ENCODE assay signal across 8 cellular contexts in genomic region chr17:17236295-17237025, GRCh38. TPM values are rescaled to one million over a fixed set of nuclear protein-coding genes. Genes with fewer than 3 reads are reported as not detected.
DNase-seq lines count a peak whose midpoint lies in the region; ATAC-seq, FAIRE-seq and TF ChIP-seq lines count a peak whose summit lies in the region.

No MANE protein-coding gene starts in this region.

- FAIRE-seq in astrocyte (lab: Jason Lieb, UNC), result no peak
- no peak for FAIRE-seq in H54 (lab: Jason Lieb, UNC)

- DNase-seq in CD8-positive, alpha-beta T cell, result peak in 1 of 7 experiments; percentile 1
- DNase-seq in NB4 (ENCODE audit: low read depth) (peak; percentile 33), astrocyte (ENCODE audit: low read depth) (peak; percentile 30), NCI-H2196 (lab: John Stamatoyannopoulos, UW; ENCODE audit: unreplicated experiment) (no peak), H54 (ENCODE audit: insufficient read length, low spot score) (no peak)

- no peak for TF ChIP-seq CTCF in CD8-positive, alpha-beta T cell (IDR thresholded peaks at IDR 0.05)
- TF ChIP-seq CTCF in NB4 (IDR thresholded peaks at IDR 0.05; ENCODE audit: low read depth, low read length), result no peak
- TF ChIP-seq CTCF in astrocyte (IDR thresholded peaks at IDR 0.05; ENCODE audit: insufficient read depth, low read depth, low read length), result no peak

- H3K4me3 ChIP-seq in CD8-positive, alpha-beta T cell (ENCODE audit: low read depth, low read length), result peak overlapping the region; percentile 94
- H3K4me3 ChIP-seq in NB4 (ENCODE audit: low read depth, low read length), result peak overlapping the region; percentile 91
- H3K4me3 ChIP-seq in astrocyte (ENCODE audit: insufficient read depth, low read depth, low read length), result peak overlapping the region; percentile 81
- peak overlapping the region; percentile 97 for H3K4me3 ChIP-seq in iPS-18a (ENCODE audit: low read length)
- H3K4me3 ChIP-seq in skin epidermis, result peak overlapping the region; percentile 87 to 100 (median 94)

- H3K4me1 ChIP-seq in CD8-positive, alpha-beta T cell (ENCODE audit: insufficient read depth, low read length), result peaks cover 23% of the 10 kb centered on the region
- H3K4me1 ChIP-seq in astrocyte (ENCODE audit: insufficient read depth, low read length), result peaks cover 19% of the 10 kb centered on the region
- H3K4me1 ChIP-seq in iPS-18a (ENCODE audit: control insufficient read depth, low read depth, low read length), result peaks cover 9% of the 10 kb centered on the region

- H3K79me2 ChIP-seq in astrocyte (ENCODE audit: insufficient read depth, low read length), result peaks cover 48% of the 10 kb centered on the region

- H3K9me3 ChIP-seq in CD8-positive, alpha-beta T cell (ENCODE audit: low read length), result no peaks in the 10 kb centered on the region
- H3K9me3 ChIP-seq in astrocyte (ENCODE audit: insufficient read depth, low read depth, low read length) (no peaks in the 10 kb centered on the region), iPS-18a (ENCODE audit: control insufficient read depth, low read depth, low read length) (no peaks in the 10 kb centered on the region)

- H3K4me1 Mint-ChIP-seq in CD8-positive, alpha-beta T cell (ENCODE audit: low read depth), result peaks cover 29% of the 10 kb centered on the region
- H3K4me1 Mint-ChIP-seq in astrocyte (ENCODE audit: low read depth, unreplicated experiment), result peaks cover 11% of the 10 kb centered on the region

- H3K27ac ChIP-seq in CD8-positive, alpha-beta T cell (ENCODE audit: low read depth, low read length), result peak overlapping the region; percentile 98
- peak overlapping the region; percentile 100 for H3K27ac ChIP-seq in astrocyte (ENCODE audit: low read depth, low read length)
- peak overlapping the region; percentile 100 for H3K27ac ChIP-seq in iPS-18a (ENCODE audit: low read length)
- peak overlapping the region; percentile 88 to 100 (median 99) for H3K27ac ChIP-seq in skin epidermis

- peak overlapping the region; percentile 99 for H3K27ac Mint-ChIP-seq in CD8-positive, alpha-beta T cell
- H3K27ac Mint-ChIP-seq in astrocyte (ENCODE audit: unreplicated experiment), result peak overlapping the region; percentile 99

- peaks cover 3% of the 10 kb centered on the region for H3K36me3 ChIP-seq in CD8-positive, alpha-beta T cell (ENCODE audit: insufficient read depth, low read length)
- H3K36me3 ChIP-seq in astrocyte (ENCODE audit: insufficient read depth, low read length) (peaks cover under 1% of the 10 kb centered on the region), iPS-18a (ENCODE audit: control insufficient read depth, low read depth, low read length) (peaks cover 12% of the 10 kb centered on the region)

- POLR2A ChIA-PET in CD8-positive, alpha-beta T cell (lab: Charles Lee), result interaction anchor here (0.6 to 2.3 kb wide), 10 partner anchors 12 to 110 kb away, joined by 3 to 8 read pairs (median 4); partner anchors contain the start of gene PLD6

- CTCF ChIA-PET in CD8-positive, alpha-beta T cell (lab: Charles Lee), result interaction anchor here (1.1 to 1.5 kb wide), 2 partner anchors 54 to 95 kb away, joined by 4 to 5 read pairs; no protein-coding TSS in a partner anchor

- no peaks in the 10 kb centered on the region for H3K27me3 Mint-ChIP-seq in CD8-positive, alpha-beta T cell (ENCODE audit: low read depth)
- no peaks in the 10 kb centered on the region for H3K27me3 Mint-ChIP-seq in astrocyte (ENCODE audit: low read depth, unreplicated experiment)

- peak overlapping the region; percentile 95 for H3K4me3 Mint-ChIP-seq in CD8-positive, alpha-beta T cell
- H3K4me3 Mint-ChIP-seq in astrocyte (ENCODE audit: unreplicated experiment), result peak overlapping the region; percentile 99

- TF ChIP-seq POLR2A in NB4 (IDR thresholded peaks at IDR 0.05; ENCODE audit: extremely low read depth, insufficient read length), result no peak
- TF ChIP-seq POLR2A in H54 (IDR thresholded peaks at IDR 0.05; ENCODE audit: low read depth, low read length), result no peak

- H3K36me3 Mint-ChIP-seq in CD8-positive, alpha-beta T cell, result peaks cover 21% of the 10 kb centered on the region
- H3K36me3 Mint-ChIP-seq in astrocyte (ENCODE audit: low read depth, unreplicated experiment), result peaks cover 4% of the 10 kb centered on the region

- H2AFZ ChIP-seq in astrocyte (ENCODE audit: low read depth, low read length), result peak overlapping the region; percentile 100

- peaks cover 44% of the 10 kb centered on the region for H4K20me1 ChIP-seq in astrocyte (ENCODE audit: insufficient read depth, low read length)

- no peaks in the 10 kb centered on the region for H3K9me3 Mint-ChIP-seq in CD8-positive, alpha-beta T cell
- no peaks in the 10 kb centered on the region for H3K9me3 Mint-ChIP-seq in astrocyte (ENCODE audit: unreplicated experiment)

- H3K9ac ChIP-seq in astrocyte (ENCODE audit: low read length), result peak overlapping the region; percentile 100
- H3K9ac ChIP-seq in iPS-18a (ENCODE audit: low read length), result peak overlapping the region; percentile 96

- intact Hi-C loops in CD8-positive, alpha-beta T cell (cut with DNase I, micrococcal nuclease), result loop anchor here (1.0 to 5.0 kb wide), 11 partner anchors 30 to 241 kb away; partner anchors contain the start of genes COPS3 (in 2 of the 2), PLD6 (in 2 of the 2), MED9 (in 1 of the 2) and MPRIP (in 1 of the 2)

- H3K27me3 ChIP-seq in CD8-positive, alpha-beta T cell (ENCODE audit: insufficient read depth, low read length), result no peaks in the 10 kb centered on the region
- H3K27me3 ChIP-seq in astrocyte (ENCODE audit: insufficient read depth, low read length) (no peaks in the 10 kb centered on the region), iPS-18a (ENCODE audit: control insufficient read depth, insufficient read depth, low read length) (no peaks in the 10 kb centered on the region)

- peak overlapping the region; percentile 95 for H3K4me2 ChIP-seq in astrocyte (ENCODE audit: low read length)

- peak; percentile 3 for ATAC-seq in CD8-positive, alpha-beta T cell
- ATAC-seq in GM21529 (IDR thresholded peaks at IDR 0.05; ENCODE audit: unreplicated experiment), result peak; percentile 18

RNA-seq across cellular contexts. Expression of gene FLCN, which starts 0.5 kb away (rescaled TPM):
- total RNA-seq in CD8-positive, alpha-beta T cell, result 10 to 100 TPM; 13.4 to 14.6 TPM
- total RNA-seq in astrocyte, result 34.2 and 40.0 TPM in 2 replicates

RNA-seq across cellular contexts. Expression of gene PLD6, which starts 30.3 kb away (rescaled TPM):
- 1 to 10 TPM; 3.2 to 3.3 TPM for total RNA-seq in CD8-positive, alpha-beta T cell
- 0.31 and 0.64 TPM in 2 replicates for total RNA-seq in astrocyte

RNA-seq across cellular contexts. Expression of gene COPS3, which starts 44.6 kb away (rescaled TPM):
- 10 to 100 TPM; 94.1 to 96.3 TPM for total RNA-seq in CD8-positive, alpha-beta T cell
- 68.3 and 76.8 TPM in 2 replicates for total RNA-seq in astrocyte

Comparison
In these comparisons a context has a peak if more than half of its experiments do, and no peak if none do; other contexts are left out.
1. DNase-seq: peak in NB4 (single experiment) and astrocyte (single experiment); none in NCI-H2196 (single experiment) and H54 (single experiment).
2. Peak in every context shown above with its lines, with median percentiles within 50 percentile points of each other: H3K27ac ChIP-seq and H3K4me3 ChIP-seq.